Comparison of ENCODE assay signal across 2 cellular contexts in the genomic region with DNA sequence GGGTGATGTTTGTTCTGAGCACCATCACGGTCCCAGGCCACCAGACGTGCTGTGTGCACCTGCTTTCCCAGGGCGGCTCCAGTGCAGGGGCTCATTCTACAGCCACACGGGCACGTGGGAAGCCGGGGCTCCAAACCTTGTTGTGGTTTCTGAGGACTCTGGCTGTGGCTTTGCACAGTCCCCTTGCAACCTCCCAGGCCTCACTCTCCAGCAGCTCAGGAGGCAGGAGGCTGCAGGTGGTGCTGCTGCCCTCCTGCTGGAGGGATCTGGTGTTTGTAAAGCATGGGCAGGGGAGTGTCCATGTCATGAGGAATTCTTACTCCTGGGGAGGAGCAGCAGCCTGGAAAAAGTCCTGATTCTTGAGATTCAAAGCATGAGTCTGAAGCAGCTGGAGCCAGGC.
TF ChIP-seq lines count a peak whose summit lies in the region.

No MANE protein-coding gene starts in this region.

TF ChIP-seq in Ishikawa, 13 proteins besides CTCF, POLR2A, EP300 and RAD21:
- TF ChIP-seq, protein P1, sequence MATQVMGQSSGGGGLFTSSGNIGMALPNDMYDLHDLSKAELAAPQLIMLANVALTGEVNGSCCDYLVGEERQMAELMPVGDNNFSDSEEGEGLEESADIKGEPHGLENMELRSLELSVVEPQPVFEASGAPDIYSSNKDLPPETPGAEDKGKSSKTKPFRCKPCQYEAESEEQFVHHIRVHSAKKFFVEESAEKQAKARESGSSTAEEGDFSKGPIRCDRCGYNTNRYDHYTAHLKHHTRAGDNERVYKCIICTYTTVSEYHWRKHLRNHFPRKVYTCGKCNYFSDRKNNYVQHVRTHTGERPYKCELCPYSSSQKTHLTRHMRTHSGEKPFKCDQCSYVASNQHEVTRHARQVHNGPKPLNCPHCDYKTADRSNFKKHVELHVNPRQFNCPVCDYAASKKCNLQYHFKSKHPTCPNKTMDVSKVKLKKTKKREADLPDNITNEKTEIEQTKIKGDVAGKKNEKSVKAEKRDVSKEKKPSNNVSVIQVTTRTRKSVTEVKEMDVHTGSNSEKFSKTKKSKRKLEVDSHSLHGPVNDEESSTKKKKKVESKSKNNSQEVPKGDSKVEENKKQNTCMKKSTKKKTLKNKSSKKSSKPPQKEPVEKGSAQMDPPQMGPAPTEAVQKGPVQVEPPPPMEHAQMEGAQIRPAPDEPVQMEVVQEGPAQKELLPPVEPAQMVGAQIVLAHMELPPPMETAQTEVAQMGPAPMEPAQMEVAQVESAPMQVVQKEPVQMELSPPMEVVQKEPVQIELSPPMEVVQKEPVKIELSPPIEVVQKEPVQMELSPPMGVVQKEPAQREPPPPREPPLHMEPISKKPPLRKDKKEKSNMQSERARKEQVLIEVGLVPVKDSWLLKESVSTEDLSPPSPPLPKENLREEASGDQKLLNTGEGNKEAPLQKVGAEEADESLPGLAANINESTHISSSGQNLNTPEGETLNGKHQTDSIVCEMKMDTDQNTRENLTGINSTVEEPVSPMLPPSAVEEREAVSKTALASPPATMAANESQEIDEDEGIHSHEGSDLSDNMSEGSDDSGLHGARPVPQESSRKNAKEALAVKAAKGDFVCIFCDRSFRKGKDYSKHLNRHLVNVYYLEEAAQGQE (IDR thresholded peaks at IDR 0.05; ENCODE audit: low read depth): no peak
- TF ChIP-seq EGR1 (IDR thresholded peaks at IDR 0.05): no peak
- TF ChIP-seq TEAD4 (IDR thresholded peaks at IDR 0.05): no peak
- TF ChIP-seq, protein P2, sequence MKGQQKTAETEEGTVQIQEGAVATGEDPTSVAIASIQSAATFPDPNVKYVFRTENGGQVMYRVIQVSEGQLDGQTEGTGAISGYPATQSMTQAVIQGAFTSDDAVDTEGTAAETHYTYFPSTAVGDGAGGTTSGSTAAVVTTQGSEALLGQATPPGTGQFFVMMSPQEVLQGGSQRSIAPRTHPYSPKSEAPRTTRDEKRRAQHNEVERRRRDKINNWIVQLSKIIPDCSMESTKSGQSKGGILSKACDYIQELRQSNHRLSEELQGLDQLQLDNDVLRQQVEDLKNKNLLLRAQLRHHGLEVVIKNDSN (IDR thresholded peaks at IDR 0.05): no peak
- TF ChIP-seq YY1 (IDR thresholded peaks at IDR 0.05; ENCODE audit: low read depth): no peak
- no peak for TF ChIP-seq ZBTB7A (IDR thresholded peaks at IDR 0.05; ENCODE audit: low read depth)
- TF ChIP-seq, protein P3, sequence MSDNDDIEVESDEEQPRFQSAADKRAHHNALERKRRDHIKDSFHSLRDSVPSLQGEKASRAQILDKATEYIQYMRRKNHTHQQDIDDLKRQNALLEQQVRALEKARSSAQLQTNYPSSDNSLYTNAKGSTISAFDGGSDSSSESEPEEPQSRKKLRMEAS (IDR thresholded peaks at IDR 0.05): no peak
- TF ChIP-seq TCF12 (IDR thresholded peaks at IDR 0.05; ENCODE audit: low read depth): no peak
- no peak for TF ChIP-seq CREB1 (IDR thresholded peaks at IDR 0.05; ENCODE audit: low read depth)
- TF ChIP-seq CEBPB (IDR thresholded peaks at IDR 0.05): no peak

TF ChIP-seq in H1, 55 proteins besides CTCF, POLR2A, EP300 and RAD21:
- TF ChIP-seq KDM5A (IDR thresholded peaks at IDR 0.05; ENCODE audit: low read length) (no peak), FOSL1 (IDR thresholded peaks at IDR 0.05; ENCODE audit: insufficient read depth, low read depth, low read length) (no peak), SIN3A (conservative IDR thresholded peaks at IDR 0.05 in 1 of 2, IDR thresholded peaks at IDR 0.05 in 1 of 2; ENCODE audit: low read depth in 1 of 2, low read length in 2 of 2) (no peak), NRF1 (IDR thresholded peaks at IDR 0.05; ENCODE audit: low read depth, low read length) (no peak), CEBPB (IDR thresholded peaks at IDR 0.05; ENCODE audit: low read depth, low read length) (no peak), BCL11A (IDR thresholded peaks at IDR 0.05; ENCODE audit: low read depth in 2 of 2, low read length in 2 of 2) (no peak), GTF2F1 (IDR thresholded peaks at IDR 0.05; ENCODE audit: borderline replicate concordance, low read depth, low read length) (no peak), BACH1 (IDR thresholded peaks at IDR 0.05; ENCODE audit: low read length) (no peak), KDM1A (IDR thresholded peaks at IDR 0.05; ENCODE audit: borderline replicate concordance, low read length) (no peak), GABPA (IDR thresholded peaks at IDR 0.05; ENCODE audit: borderline replicate concordance, insufficient read depth, low read length) (no peak), RBBP5 (IDR thresholded peaks at IDR 0.05; ENCODE audit: borderline replicate concordance, low read depth, low read length) (no peak), NANOG (IDR thresholded peaks at IDR 0.05; ENCODE audit: insufficient read depth, low read depth, low read length, poor library complexity, severe bottlenecking) (no peak)
TF ChIP-seq in H1: peak in this region for 0.
